In genomic region chr5:140115186-140115500, GRCh38 we compare ENCODE assay signal across 8 cellular contexts. TPM values are rescaled to one million over a fixed set of nuclear protein-coding genes. Genes with fewer than 3 reads are reported as not detected.
DNase-seq lines count a peak whose midpoint lies in the region; ATAC-seq, FAIRE-seq and TF ChIP-seq lines count a peak whose summit lies in the region.

No MANE protein-coding gene starts in this region.

- TF ChIP-seq POLR2A in H54 (IDR thresholded peaks at IDR 0.05; ENCODE audit: low read depth, low read length): no peak

- H3K36me3 ChIP-seq in KOPT-K1 (ENCODE audit: insufficient read depth, low read length): no peaks in the 10 kb centered on the region

- H3K27ac Mint-ChIP-seq in natural killer cell treated with Interleukin-12 subunit alpha and Interleukin-12 subunit beta and Interleukin-15 and Interleukin-18, amount 100 ng/mL, for 72 hours: peak overlapping the region; percentile 82 to 88

- TF ChIP-seq CTCF in AG10803 (conservative IDR thresholded peaks at IDR 0.05; ENCODE audit: low read length): no peak
- no peak for TF ChIP-seq CTCF in choroid plexus epithelial cell (conservative IDR thresholded peaks at IDR 0.05; ENCODE audit: low read depth, low read length)

- ATAC-seq in natural killer cell treated with Interleukin-12 subunit alpha and Interleukin-12 subunit beta and Interleukin-15 and Interleukin-18, amount 100 ng/mL, for 72 hours: no peak

- no peak for FAIRE-seq in H54 (lab: Jason Lieb, UNC)

- H3K4me3 ChIP-seq in AG10803 (ENCODE audit: low read length) (peak overlapping the region; percentile 89), choroid plexus epithelial cell (ENCODE audit: low read depth, low read length) (peak overlapping the region; percentile 78)

- peaks cover 19 to 45% of the 10 kb centered on the region in 2 donors for H3K4me1 Mint-ChIP-seq in natural killer cell treated with Interleukin-12 subunit alpha and Interleukin-12 subunit beta and Interleukin-15 and Interleukin-18, amount 100 ng/mL, for 72 hours (ENCODE audit: low read depth in 2 of 2)

- DNase-seq in AG10803 (ENCODE audit: low read depth) (no peak), choroid plexus epithelial cell (ENCODE audit: low read depth) (no peak), SW 1271 (lab: John Stamatoyannopoulos, UW) (no peak), middle frontal gyrus (ENCODE audit: extremely low spot score, low spot score) (no peak), H54 (ENCODE audit: insufficient read length, low spot score) (no peak), NCI-H146 treated with DMSO at 0.1 percent for 48 hours (lab: John Stamatoyannopoulos, UW; ENCODE audit: unreplicated experiment) (no peak)
- DNase-seq in natural killer cell treated with Interleukin-12 subunit alpha and Interleukin-12 subunit beta and Interleukin-15 and Interleukin-18, amount 100 ng/mL, for 72 hours (ENCODE audit: low spot score): no peak

- peaks cover 0 to 9% of the 10 kb centered on the region in 2 donors for H3K27me3 Mint-ChIP-seq in natural killer cell treated with Interleukin-12 subunit alpha and Interleukin-12 subunit beta and Interleukin-15 and Interleukin-18, amount 100 ng/mL, for 72 hours

- no peaks in the 10 kb centered on the region for H3K36me3 Mint-ChIP-seq in natural killer cell treated with Interleukin-12 subunit alpha and Interleukin-12 subunit beta and Interleukin-15 and Interleukin-18, amount 100 ng/mL, for 72 hours

- H3K4me3 Mint-ChIP-seq in natural killer cell treated with Interleukin-12 subunit alpha and Interleukin-12 subunit beta and Interleukin-15 and Interleukin-18, amount 100 ng/mL, for 72 hours: peak overlapping the region; percentile 99

- H3K9me3 Mint-ChIP-seq in natural killer cell treated with Interleukin-12 subunit alpha and Interleukin-12 subunit beta and Interleukin-15 and Interleukin-18, amount 100 ng/mL, for 72 hours: no peaks in the 10 kb centered on the region

- peak overlapping the region; percentile 72 for H3K27ac ChIP-seq in KOPT-K1 (ENCODE audit: low read depth, low read length, poor library complexity, severe bottlenecking)

- no peaks in the 10 kb centered on the region for H3K9me3 ChIP-seq in KOPT-K1 (ENCODE audit: insufficient read depth, low read length, poor library complexity, severe bottlenecking)

RNA-seq across cellular contexts. Expression of gene PURA, which starts 1.2 kb away (rescaled TPM):
- 10 to 100 TPM; 11.1 to 14.0 TPM for total RNA-seq in natural killer cell treated with Interleukin-12 subunit alpha and Interleukin-12 subunit beta and Interleukin-15 and Interleukin-18, amount 100 ng/mL, for 72 hours

RNA-seq across cellular contexts. Expression of gene IGIP, which starts 10.6 kb away (rescaled TPM):
- 1 to 10 TPM; 2.6 to 3.1 TPM for total RNA-seq in natural killer cell treated with Interleukin-12 subunit alpha and Interleukin-12 subunit beta and Interleukin-15 and Interleukin-18, amount 100 ng/mL, for 72 hours

RNA-seq across cellular contexts. Expression of gene CYSTM1, which starts 59.8 kb away (rescaled TPM):
- 10 to 100 TPM; 11.7 to 14.8 TPM for total RNA-seq in natural killer cell treated with Interleukin-12 subunit alpha and Interleukin-12 subunit beta and Interleukin-15 and Interleukin-18, amount 100 ng/mL, for 72 hours
